In the genomic region with DNA sequence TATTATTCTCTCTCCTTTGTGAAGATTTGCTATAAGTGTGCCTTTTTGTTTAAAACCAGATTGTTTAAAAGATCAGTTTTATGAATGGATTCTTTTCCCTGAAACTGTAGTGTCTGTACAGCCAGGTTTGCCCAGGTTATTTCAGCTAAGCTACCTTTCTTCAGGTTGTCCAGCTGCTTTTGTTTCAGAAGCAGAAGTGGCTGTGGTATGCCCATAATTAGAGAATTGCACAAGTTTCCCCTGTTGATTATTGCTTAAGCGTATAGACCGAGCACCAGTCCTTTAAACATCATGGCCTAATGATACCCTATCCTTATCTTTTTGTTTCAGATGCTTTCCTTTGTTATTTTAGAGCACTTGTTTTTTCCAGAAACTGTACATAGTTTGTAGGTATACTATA, we compare ENCODE assay signal across 23 cellular contexts.
"Had no signal": no experiment of that assay in that cellular context is flagged by ENCODE, and none has a peak within 500 bp of the region (broad histone marks: within the 10 kb centered on the region; RNA-seq: fewer than 3 reads in every experiment).

No MANE protein-coding gene starts in this region.

- H3K27ac ChIP-seq: brain microvascular endothelial cell, cardiac muscle cell, KMS-11, SJSA1 had no signal

- DNase-seq: activated CD4-positive, alpha-beta memory T cell treated with anti-CD3 and anti-CD28 coated beads, Interleukin-2, amount 10 ng/mL, durations not matched to agents 7 days and 5 days; activated CD4-positive, alpha-beta T cell treated with anti-CD3 and anti-CD28 coated beads for 36 hours; activated CD4-positive, alpha-beta T cell treated with anti-CD3 and anti-CD28 coated beads, Interleukin-2, amount 50 U/mL, for 1 hour; activated CD8-positive, alpha-beta memory T cell treated with anti-CD3 and anti-CD28 coated beads, Interleukin-2, amount 50 U/mL, for 4 hours; activated gamma-delta T cell treated with Interleukin-2 at 50 U/mL for 16 hours; activated naive CD4-positive, alpha-beta T cell treated with anti-CD3 and anti-CD28 coated beads, Interleukin-2, amount 10 ng/mL, durations not matched to agents 7 days and 5 days; activated naive CD8-positive, alpha-beta T cell treated with anti-CD3 and anti-CD28 coated beads for 36 hours; activated T-cell treated with anti-CD3 and anti-CD28 coated beads, Interleukin-2, amount 50 U/mL, for 72 hours; brain microvascular endothelial cell; NCI-H1092; NCI-H1417; NCI-H1930; NCI-H2171 treated with DMSO at 0.1 percent for 48 hours; NCI-H226; NCI-H526; NCI-H774; T-helper 1 cell; WERI-Rb-1 had no signal

- ATAC-seq: activated CD4-positive, alpha-beta T cell treated with anti-CD3 and anti-CD28 coated beads for 36 hours; activated T-cell treated with anti-CD3 and anti-CD28 coated beads, Interleukin-2, amount 50 U/mL, for 72 hours; Right ventricle myocardium inferior; SK-N-SH treated with all-trans-retinoic acid at 6 μM for 48 hours had no signal

- H3K4me1 ChIP-seq: SJSA1 had no signal

- H3K9me3 ChIP-seq: SJSA1 had no signal

- H3K4me3 ChIP-seq: cardiac muscle cell, SJSA1 had no signal

- H3K27me3 ChIP-seq: brain microvascular endothelial cell, cardiac muscle cell, SJSA1 had no signal
